ENCODE assay signal across 1 cellular context in genomic region chr5:51387854-51388320, GRCh38.
TF ChIP-seq lines count a peak whose summit lies in the region.

No MANE protein-coding gene starts in this region.

TF ChIP-seq in H1, 55 proteins besides CTCF, POLR2A, EP300 and RAD21:
- TF ChIP-seq ATF2 (IDR thresholded peaks at IDR 0.05; ENCODE audit: low read length) = no peak
- TF ChIP-seq TAF1 (IDR thresholded peaks at IDR 0.05; ENCODE audit: low read depth, low read length) = no peak
- TF ChIP-seq FOSL1 (IDR thresholded peaks at IDR 0.05; ENCODE audit: insufficient read depth, low read depth, low read length) = no peak
- TF ChIP-seq CHD2 (IDR thresholded peaks at IDR 0.05; ENCODE audit: low read length) = no peak
- TF ChIP-seq E2F6 (IDR thresholded peaks at IDR 0.05) = no peak
- TF ChIP-seq RXRA (IDR thresholded peaks at IDR 0.05; ENCODE audit: insufficient read depth, low read depth, low read length) = no peak
- no peak for TF ChIP-seq YY1 (IDR thresholded peaks at IDR 0.05; ENCODE audit: low read depth, low read length)
- no peak for TF ChIP-seq EGR1 (IDR thresholded peaks at IDR 0.05; ENCODE audit: borderline replicate concordance, low read depth, low read length)
- TF ChIP-seq HDAC6 (IDR thresholded peaks at IDR 0.05; ENCODE audit: low read depth, low read length) = no peak
